37 cellular contexts compared by ENCODE assay signal in genomic region chr13:113024466-113024865, GRCh38. TPM values are rescaled to one million over a fixed set of nuclear protein-coding genes. Genes with fewer than 3 reads are reported as not detected.
A peak's percentile ranks its signal among the peaks of the same experiment; 100 is the strongest.
DNase-seq lines count a peak whose midpoint lies in the region; ATAC-seq, FAIRE-seq and TF ChIP-seq lines count a peak whose summit lies in the region.
"Had no signal": no experiment of that assay in that cellular context is flagged by ENCODE, and none has a peak within 500 bp of the region (broad histone marks: within the 10 kb centered on the region; RNA-seq: fewer than 3 reads in every experiment).

No MANE protein-coding gene starts in this region.

- TF ChIP-seq CTCF in HepG2 (CRISPR knock-in tag; IDR thresholded peaks at IDR 0.05) (no peak), right lobe of liver (IDR thresholded peaks at IDR 0.05) (no peak), liver (IDR thresholded peaks at IDR 0.05; ENCODE audit: low read depth, low read length, missing input control) (no peak), neural crest cell (conservative IDR thresholded peaks at IDR 0.05) (no peak)

- peak overlapping the region; percentile 43 for H3K4ac ChIP-seq in neuronal stem cell (ENCODE audit: low read length)

- BruUV-seq in HepG2 (replicated peaks; lab: Mats Ljungman, UMichigan) = no TSS peak

- H3K79me2 ChIP-seq in HepG2 (ENCODE audit: insufficient read depth, low read length) = no peaks in the 10 kb centered on the region

- H2BK120ac ChIP-seq in neuronal stem cell (ENCODE audit: low read depth, low read length) = no peak overlapping the region

- H3K9ac ChIP-seq in HepG2 (ENCODE audit: insufficient read depth, low read depth, low read length) = peak overlapping the region; percentile 72
- H3K9ac ChIP-seq in liver (ENCODE audit: low read depth in 1 of 2, low read length in 2 of 2) = no peak overlapping the region
- H3K9ac ChIP-seq in neuronal stem cell (ENCODE audit: low read depth, low read length, poor library complexity) = no peak overlapping the region
- H3K9ac ChIP-seq: BLaER1; BLaER1 treated with 17β-estradiol and CSF1 and Interleukin-3, amounts not matched to agents 10 nM and 100 nM had no signal

- TF ChIP-seq RAD21 in HepG2 (CRISPR knock-in tag; IDR thresholded peaks at IDR 0.05) (no peak), liver (IDR thresholded peaks at IDR 0.05) (no peak)

- ATAC-seq in HepG2 (no peak), right lobe of liver (no peak), GM19328 (IDR thresholded peaks at IDR 0.05; ENCODE audit: unreplicated experiment) (no peak)
- ATAC-seq: CD8-positive, alpha-beta T cell had no signal

- CTCF ChIA-PET in HepG2 (lab: Yijun Ruan, JAX; ENCODE audit: low intra/inter-chr PET ratio, low total read pairs) = no interaction called here

- H4K91ac ChIP-seq in neuronal stem cell (ENCODE audit: low read depth, low read length, poor library complexity) = no peak overlapping the region

- H3K27me3 ChIP-seq in HepG2 (ENCODE audit: control insufficient read depth in 1 of 2, insufficient read depth in 2 of 2, low read length in 2 of 2) (no peaks in the 10 kb centered on the region), right lobe of liver (no peaks in the 10 kb centered on the region), liver (ENCODE audit: control insufficient read depth in 4 of 4, insufficient read depth in 4 of 4, low read length in 3 of 4) (no peaks in the 10 kb centered on the region), neuronal stem cell (ENCODE audit: control insufficient read depth in 3 of 3, insufficient read depth in 3 of 3, low read depth in 1 of 3, low read length in 3 of 3) (no peaks in the 10 kb centered on the region)
- H3K27me3 ChIP-seq: BE2C had no signal

- FAIRE-seq in HepG2 (lab: Jason Lieb, UNC) = no peak
- FAIRE-seq: A204.1, A549, D721Med had no signal

- peak overlapping the region; percentile 87 for H3K18ac ChIP-seq in neuronal stem cell (ENCODE audit: low read length)

- H3K27me3 Mint-ChIP-seq in neural crest cell (ENCODE audit: low read depth) = no peaks in the 10 kb centered on the region
- H3K27me3 Mint-ChIP-seq: B cell; CD4-positive, alpha-beta memory T cell; CD4-positive, alpha-beta T cell; CD4-positive, CD25-positive, alpha-beta regulatory T cell had no signal

- POLR2A ChIA-PET in HepG2 (lab: Yijun Ruan, JAX) = interaction anchor here (0.8 to 4.0 kb wide), 10 partner anchors 13 to 185 kb away, joined by 3 to 18 read pairs (median 4); partner anchors contain the start of gene CUL4A

- H3K36me3 Mint-ChIP-seq in neural crest cell (ENCODE audit: low read depth) = peaks cover 10% of the 10 kb centered on the region
- H3K36me3 Mint-ChIP-seq: CD14-positive monocyte; CD4-positive, CD25-positive, alpha-beta regulatory T cell had no signal

- no peaks in the 10 kb centered on the region for H3K9me3 ChIP-seq in HepG2 (ENCODE audit: low read length)
- no peaks in the 10 kb centered on the region for H3K9me3 ChIP-seq in right lobe of liver
- no peaks in the 10 kb centered on the region for H3K9me3 ChIP-seq in liver (ENCODE audit: control insufficient read depth in 4 of 4, low read length in 3 of 4)
- H3K9me3 ChIP-seq in neuronal stem cell (replicated peaks in 1 of 2; ENCODE audit: control insufficient read depth in 2 of 2, insufficient read depth in 1 of 2, low read depth in 1 of 2, low read length in 2 of 2) = peaks cover 7 to 11% of the 10 kb centered on the region in 2 donors
- H3K9me3 ChIP-seq: A549, BE2C, BLaER1, Caco-2 had no signal

- H3K36me3 ChIP-seq in HepG2 (replicated peaks in 1 of 2; ENCODE audit: control insufficient read depth in 1 of 2, insufficient read depth in 2 of 2, low read length in 2 of 2) = peaks cover 0 to 10% of the 10 kb centered on the region in 2 experiments; a peak in 2 of 5 replicates
- H3K36me3 ChIP-seq in right lobe of liver = no peaks in the 10 kb centered on the region
- peaks cover 0 to 2% (median 0%) of the 10 kb centered on the region in 4 donors for H3K36me3 ChIP-seq in liver (ENCODE audit: control insufficient read depth in 4 of 4, insufficient read depth in 3 of 4, low read depth in 1 of 4, low read length in 3 of 4)
- H3K36me3 ChIP-seq in neuronal stem cell (replicated peaks in 1 of 2; ENCODE audit: control insufficient read depth in 2 of 2, insufficient read depth in 2 of 2, low read length in 2 of 2) = peaks cover 11 to 20% of the 10 kb centered on the region in 2 donors
- H3K36me3 ChIP-seq: BE2C; BLaER1; BLaER1 treated with 17β-estradiol and CSF1 and Interleukin-3, amounts not matched to agents 10 nM and 100 nM had no signal

- H2BK5ac ChIP-seq in neuronal stem cell (ENCODE audit: low read length) = no peak overlapping the region

- H3K27ac ChIP-seq in HepG2 (ENCODE audit: extremely low read length, insufficient read depth, low read length) (peak overlapping the region; percentile 85), right lobe of liver (peak overlapping the region in 1 of 3 donors; percentile 92), liver (ENCODE audit: low read depth in 1 of 2, low read length in 2 of 2) (peak overlapping the region; percentile 72 to 89), neuronal stem cell (replicated peaks; ENCODE audit: low read length) (no peak overlapping the region)
- H3K27ac ChIP-seq: 22Rv1; A549; BLaER1; BLaER1 treated with 17β-estradiol and CSF1 and Interleukin-3, amounts not matched to agents 10 nM and 100 nM; C4-2B had no signal

- no peak overlapping the region for H3K4me3 Mint-ChIP-seq in neural crest cell
- H3K4me3 Mint-ChIP-seq: B cell; CD14-positive monocyte; CD4-positive, alpha-beta memory T cell; CD4-positive, alpha-beta T cell; CD4-positive, CD25-positive, alpha-beta regulatory T cell; CD8-positive, alpha-beta memory T cell; CD8-positive, alpha-beta T cell had no signal

- H3K9me3 Mint-ChIP-seq in neural crest cell = no peaks in the 10 kb centered on the region
- H3K9me3 Mint-ChIP-seq: CD4-positive, alpha-beta memory T cell; CD4-positive, alpha-beta T cell; CD4-positive, CD25-positive, alpha-beta regulatory T cell; CD8-positive, alpha-beta memory T cell; CD8-positive, alpha-beta T cell had no signal

- H3K14ac ChIP-seq in neuronal stem cell (ENCODE audit: low read length) = no peak overlapping the region

- peaks cover 67% of the 10 kb centered on the region for H3K4me1 Mint-ChIP-seq in neural crest cell
- H3K4me1 Mint-ChIP-seq: CD14-positive monocyte had no signal

- H3K4me3 ChIP-seq in HepG2 (replicated peaks in 1 of 3; ENCODE audit: insufficient read depth in 1 of 3, low read depth in 2 of 3, low read length in 3 of 3) (no peak overlapping the region), right lobe of liver (no peak overlapping the region), liver (ENCODE audit: low read depth in 1 of 3, low read length in 3 of 3) (no peak overlapping the region), neuronal stem cell (ENCODE audit: low read length in 2 of 2) (no peak overlapping the region)
- H3K4me3 ChIP-seq: A549; BLaER1; BLaER1 treated with 17β-estradiol and CSF1 and Interleukin-3, amounts not matched to agents 10 nM and 100 nM had no signal

- H2BK12ac ChIP-seq in neuronal stem cell (ENCODE audit: low read length) = no peak overlapping the region

- peak overlapping the region; percentile 10 for H3K27ac Mint-ChIP-seq in neural crest cell (ENCODE audit: unreplicated experiment)
- H3K27ac Mint-ChIP-seq: B cell; CD14-positive monocyte; CD4-positive, alpha-beta memory T cell; CD4-positive, alpha-beta T cell; CD4-positive, CD25-positive, alpha-beta regulatory T cell; CD8-positive, alpha-beta memory T cell; CD8-positive, alpha-beta T cell had no signal

- no peak overlapping the region for H4K8ac ChIP-seq in neuronal stem cell (ENCODE audit: low read depth, low read length)

- no peak overlapping the region for H3K23ac ChIP-seq in neuronal stem cell (ENCODE audit: low read depth, low read length, poor library complexity)

- WGBS in HepG2 (ENCODE audit: low lambda C conversion rate) = 89% methylated on average over 10 of the region's 13 CpGs
- WGBS in right lobe of liver (ENCODE audit: insufficient coverage, low coverage, low lambda C conversion rate, missing lambda C conversion rate) = 89% methylated on average over 5 of the region's 13 CpGs
- 90% methylated on average over 13 of the region's 13 CpGs for WGBS in liver
- no CpG with 5 or more reads among the region's 13 CpGs for WGBS in neuronal stem cell (ENCODE audit: extremely low coverage in 2 of 2, insufficient read length in 2 of 2, insufficient replicate concordance in 1 of 2), 2 donors

- TF ChIP-seq POLR2A in HepG2 (IDR thresholded peaks at IDR 0.05; ENCODE audit: insufficient read depth in 1 of 2, low read depth in 2 of 2, low read length in 2 of 2) (no peak), right lobe of liver (IDR thresholded peaks at IDR 0.05) (no peak)

- in situ Hi-C loops in HepG2 (cut with HindIII; ENCODE audit: extremely low pct_ligation_motif_present, low pct_unique_long_range_greater_than_20kb) = no loop called here

- intact Hi-C loops in HepG2 (cut with micrococcal nuclease; ENCODE audit: unreplicated experiment) = loop anchor here (5.0 kb wide), 1 partner anchor 42 kb away; no protein-coding TSS in a partner anchor
- intact Hi-C loops in right lobe of liver (cut with DNase I) = no loop called here

- H3K4me2 ChIP-seq in HepG2 (ENCODE audit: low read depth, low read length) (peak overlapping the region; percentile 55), neuronal stem cell (ENCODE audit: insufficient read depth, low read length, poor library complexity, severe bottlenecking) (no peak overlapping the region)
- H3K4me2 ChIP-seq: A549; BLaER1; BLaER1 treated with 17β-estradiol and CSF1 and Interleukin-3, amounts not matched to agents 10 nM and 100 nM had no signal

- peaks cover 4% of the 10 kb centered on the region for H3K79me1 ChIP-seq in neuronal stem cell (ENCODE audit: low read depth, low read length)

- H4K20me1 ChIP-seq in HepG2 (ENCODE audit: insufficient read depth, low read length) = no peaks in the 10 kb centered on the region

- peak overlapping the region; percentile 16 for H2AK5ac ChIP-seq in neuronal stem cell (ENCODE audit: low read depth, low read length)

- H2AFZ ChIP-seq in HepG2 (ENCODE audit: low read length) = no peak overlapping the region
- H2AFZ ChIP-seq in neuronal stem cell (ENCODE audit: low read length) = no peak overlapping the region

- no peak overlapping the region for H2BK15ac ChIP-seq in neuronal stem cell (ENCODE audit: low read length)

- TF ChIP-seq EP300 in HepG2 (IDR thresholded peaks at IDR 0.05; ENCODE audit: low read depth in 2 of 2, low read length in 2 of 2) (no peak), HepG2 (CRISPR knock-in tag; IDR thresholded peaks at IDR 0.05; ENCODE audit: borderline replicate concordance) (no peak)

- H3K4me1 ChIP-seq in HepG2 (ENCODE audit: insufficient read depth, low read length) = peaks cover 51% of the 10 kb centered on the region
- peaks cover 0 to 22% (median 8%) of the 10 kb centered on the region in 4 donors for H3K4me1 ChIP-seq in right lobe of liver
- peaks cover 10 to 24% (median 16%) of the 10 kb centered on the region in 4 donors for H3K4me1 ChIP-seq in liver (ENCODE audit: control insufficient read depth in 4 of 4, insufficient read depth in 4 of 4, low read length in 3 of 4)
- peaks cover 25 to 34% of the 10 kb centered on the region in 2 donors for H3K4me1 ChIP-seq in neuronal stem cell (ENCODE audit: control insufficient read depth in 2 of 2, insufficient read depth in 1 of 2, low read depth in 1 of 2, low read length in 2 of 2)
- H3K4me1 ChIP-seq: A549, BE2C had no signal

- no peak for DNase-seq in HepG2 (ENCODE audit: low spot score)
- no peak for DNase-seq in right lobe of liver
- DNase-seq in neural crest cell (ENCODE audit: low read depth, low spot score) = no peak
- DNase-seq in neuronal stem cell (ENCODE audit: low spot score) = no peak
- no peak for DNase-seq in NCI-H524 treated with DMSO at 0.1 percent for 48 hours (lab: John Stamatoyannopoulos, UW)
- DNase-seq in UCSD-AML1 (lab: John Stamatoyannopoulos, UW; ENCODE audit: unreplicated experiment) = no peak
- DNase-seq: 8988T; ACHN; AML-193; BE2C; C1 segment of cervical spinal cord; Caco-2; Calu3; CD4-positive, alpha-beta memory T cell; CD4-positive, alpha-beta T cell; CD4-positive, CD25-positive, alpha-beta regulatory T cell; CD8-positive, alpha-beta memory T cell; CD8-positive, alpha-beta T cell; COR-L47; DMS 273 treated with DMSO at 0.1 percent for 48 hours; DMS153; DMS53; DMS79; DMS79 treated with DMSO at 0.1 percent for 48 hours; DND-41; EL had no signal

RNA-seq across cellular contexts. Expression of gene MCF2L, which starts 55.5 kb away (rescaled TPM):
- total RNA-seq in HepG2 (2016; rRNA removed; fragmentation: Illumina TruSeq; extraction: Trizol) = 13.7 and 19.4 TPM in 2 replicates
- 2.3 and 3.4 TPM in 2 replicates for total RNA-seq in HepG2 (2016; cell fraction: cytosol; rRNA removed; fragmentation: Illumina TruSeq; extraction: Trizol; ENCODE audit: low read depth)
- total RNA-seq in HepG2 (2016; cell fraction: insoluble cytoplasmic fraction; rRNA removed; fragmentation: Illumina TruSeq; extraction: Trizol) = 10.9 and 20.3 TPM in 2 replicates
- 5.5 and 5.6 TPM in 2 replicates for total RNA-seq in HepG2 (2016; cell fraction: membrane; rRNA removed; fragmentation: Illumina TruSeq; extraction: Trizol)
- 24.6 and 25.3 TPM in 2 replicates for total RNA-seq in HepG2 (2016; cell fraction: nucleus; rRNA removed; fragmentation: Illumina TruSeq; extraction: Trizol)
- polyA plus RNA-seq in HepG2 (2011; rRNA removed) = 28.4 and 33.6 TPM in 2 replicates
- polyA plus RNA-seq in HepG2 (2011; cell fraction: cytosol; rRNA removed) = 13.6 and 15.2 TPM in 2 replicates
- polyA plus RNA-seq in HepG2 (2011; cell fraction: nucleus; rRNA removed) = 196 and 262 TPM in 2 replicates
- polyA plus RNA-seq in HepG2 (2012) = 26.3 and 28.9 TPM in 2 replicates
- polyA plus RNA-seq in HepG2 (2016; cell fraction: cytosol; fragmentation: Illumina TruSeq; extraction: Trizol; ENCODE audit: low read depth) = 1.1 and 1.3 TPM in 2 replicates
- polyA plus RNA-seq in HepG2 (2016; cell fraction: insoluble cytoplasmic fraction; fragmentation: Illumina TruSeq; extraction: Trizol; ENCODE audit: low read depth) = 10.3 and 10.5 TPM in 2 replicates
- polyA plus RNA-seq in HepG2 (2016; cell fraction: membrane; fragmentation: Illumina TruSeq; extraction: Trizol; ENCODE audit: low read depth) = 1.6 and 2.4 TPM in 2 replicates
- polyA plus RNA-seq in HepG2 (2016; cell fraction: nucleus; fragmentation: Illumina TruSeq; extraction: Trizol; ENCODE audit: insufficient read depth, low read depth) = 57.7 and 66.1 TPM in 2 replicates
- 39.0 and 75.0 TPM in 2 replicates for polyA minus RNA-seq in HepG2 (2011; rRNA and poly(A)+ RNA removed; ENCODE audit: low replicate concordance)
- polyA minus RNA-seq in HepG2 (2011; cell fraction: cytosol; rRNA and poly(A)+ RNA removed) = 16.7 and 21.1 TPM in 2 replicates
- polyA minus RNA-seq in HepG2 (2011; cell fraction: nucleus; rRNA and poly(A)+ RNA removed) = 89.5 and 90.6 TPM in 2 replicates
- 10 to 100 TPM in 5 of 6 experiments, 1 to 10 TPM in 1; 9.6 to 18.4 (median 11.7) TPM for total RNA-seq in right lobe of liver
- 10 to 100 TPM in 1 of 2 donors, 1 to 10 TPM in 1; 9.1 to 12.8 TPM for total RNA-seq in liver
- polyA plus RNA-seq in liver = 1 to 10 TPM; 2.9 to 5.1 TPM
- 59.9 and 62.5 TPM in 2 replicates for total RNA-seq in neural crest cell
- 20.8 TPM for polyA plus RNA-seq in neuronal stem cell (2013, experiment 1 of 2)
- polyA plus RNA-seq in neuronal stem cell (2013, experiment 2 of 2) = 20.3 TPM
- polyA plus RNA-seq: CD14-positive monocyte had no signal
